ENCODE assay signal across 6 cellular contexts in genomic region chr3:20110826-20111225, GRCh38.
"Had no signal": no experiment of that assay in that cellular context is flagged by ENCODE, and none has a peak within 500 bp of the region (broad histone marks: within the 10 kb centered on the region; RNA-seq: fewer than 3 reads in every experiment).

No MANE protein-coding gene starts in this region.

- H3K4me3 Mint-ChIP-seq: GM23338, H9 had no signal

- H3K4me3 ChIP-seq: GM23338 had no signal

- DNase-seq: H9, HCEC 1CT, KBM-7 had no signal

- H3K4me2 ChIP-seq: GM23338 had no signal

- H3K9me3 Mint-ChIP-seq: GM23338, H9 had no signal

- FAIRE-seq: H1, HTR-8/SVneo had no signal

- H2AFZ ChIP-seq: GM23338 had no signal
